ENCODE assay signal across 8 cellular contexts in genomic region chr17:63406689-63407330, GRCh38. TPM values are rescaled to one million over a fixed set of nuclear protein-coding genes. Genes with fewer than 3 reads are reported as not detected.
DNase-seq lines count a peak whose midpoint lies in the region; ATAC-seq and TF ChIP-seq lines count a peak whose summit lies in the region.

No MANE protein-coding gene starts in this region.

- peaks cover 7 to 17% (median 9%) of the 10 kb centered on the region in 3 donors for H3K36me3 Mint-ChIP-seq in immature natural killer cell

- H3K27me3 Mint-ChIP-seq in immature natural killer cell (ENCODE audit: low read depth in 3 of 3), result peaks cover 0 to 1% (median 0%) of the 10 kb centered on the region in 3 donors

- no peaks in the 10 kb centered on the region for H3K27me3 ChIP-seq in brain microvascular endothelial cell (replicated peaks)

- in situ Hi-C loops in brain microvascular endothelial cell (cut with HindIII; ENCODE audit: low pct_ligation_motif_present, low sequenced_read_pairs), result no loop called here

- H3K4me1 Mint-ChIP-seq in immature natural killer cell, result peaks cover 0 to 1% of the 10 kb centered on the region in 2 donors

- H3K27ac Mint-ChIP-seq in immature natural killer cell, result peak overlapping the region in 1 of 6 donors; percentile 36

- H3K4me3 ChIP-seq in brain microvascular endothelial cell (ENCODE audit: low read depth, low read length), result no peak overlapping the region

- no peaks in the 10 kb centered on the region for H3K9me3 Mint-ChIP-seq in immature natural killer cell

- H3K36me3 ChIP-seq in brain microvascular endothelial cell (replicated peaks), result peaks cover 41% of the 10 kb centered on the region

- DNase-seq in NCI-H2029 (lab: John Stamatoyannopoulos, UW) (peak; percentile 81), T-helper 9 cell (peak; percentile 42), brain microvascular endothelial cell (peak; percentile 94), immature natural killer cell (peak; percentile 42 to 62 (median 53))
- DNase-seq in stimulated activated CD4-positive, alpha-beta T cell treated with anti-CD3 and anti-CD28 coated beads, Interleukin-1b, Interleukin-23, amount 100 ng/mL, for 1 hour (ENCODE audit: low read depth in 2 of 2), result peak; percentile 23 to 24

- ATAC-seq in HG02885 (IDR thresholded peaks at IDR 0.05; ENCODE audit: poor library complexity, unreplicated experiment), result peak; percentile 75
- no peak for ATAC-seq in GM21447 (IDR thresholded peaks at IDR 0.05; ENCODE audit: unreplicated experiment)

- TF ChIP-seq CTCF in GM12874 (IDR thresholded peaks at IDR 0.05; ENCODE audit: insufficient read depth, low read depth, low read length) (peak; percentile 69), brain microvascular endothelial cell (IDR thresholded peaks at IDR 0.05; ENCODE audit: low read depth, low read length, missing control alignments) (peak; percentile 87)

- H3K4me3 Mint-ChIP-seq in immature natural killer cell, result no peak overlapping the region

- peak overlapping the region; percentile 34 for H3K27ac ChIP-seq in brain microvascular endothelial cell

RNA-seq across cellular contexts. Expression of gene CYB561, which starts 39.3 kb away (rescaled TPM):
- polyA plus RNA-seq in immature natural killer cell, result 10 to 100 TPM; 13.7 to 22.4 (median 21.0) TPM

Comparison
In these comparisons a context has a peak if more than half of its experiments do, and no peak if none do; other contexts are left out.
1. DNase-seq: peak in every context shown above with its lines; median percentile 94 in brain microvascular endothelial cell; 81 in NCI-H2029; 53 in immature natural killer cell; 42 in T-helper 9 cell; 24 in stimulated activated CD4-positive, alpha-beta T cell treated with anti-CD3 and anti-CD28 coated beads, Interleukin-1b, Interleukin-23, amount 100 ng/mL, for 1 hour.